ENCODE assay signal across 1 cellular context in the genomic region with DNA sequence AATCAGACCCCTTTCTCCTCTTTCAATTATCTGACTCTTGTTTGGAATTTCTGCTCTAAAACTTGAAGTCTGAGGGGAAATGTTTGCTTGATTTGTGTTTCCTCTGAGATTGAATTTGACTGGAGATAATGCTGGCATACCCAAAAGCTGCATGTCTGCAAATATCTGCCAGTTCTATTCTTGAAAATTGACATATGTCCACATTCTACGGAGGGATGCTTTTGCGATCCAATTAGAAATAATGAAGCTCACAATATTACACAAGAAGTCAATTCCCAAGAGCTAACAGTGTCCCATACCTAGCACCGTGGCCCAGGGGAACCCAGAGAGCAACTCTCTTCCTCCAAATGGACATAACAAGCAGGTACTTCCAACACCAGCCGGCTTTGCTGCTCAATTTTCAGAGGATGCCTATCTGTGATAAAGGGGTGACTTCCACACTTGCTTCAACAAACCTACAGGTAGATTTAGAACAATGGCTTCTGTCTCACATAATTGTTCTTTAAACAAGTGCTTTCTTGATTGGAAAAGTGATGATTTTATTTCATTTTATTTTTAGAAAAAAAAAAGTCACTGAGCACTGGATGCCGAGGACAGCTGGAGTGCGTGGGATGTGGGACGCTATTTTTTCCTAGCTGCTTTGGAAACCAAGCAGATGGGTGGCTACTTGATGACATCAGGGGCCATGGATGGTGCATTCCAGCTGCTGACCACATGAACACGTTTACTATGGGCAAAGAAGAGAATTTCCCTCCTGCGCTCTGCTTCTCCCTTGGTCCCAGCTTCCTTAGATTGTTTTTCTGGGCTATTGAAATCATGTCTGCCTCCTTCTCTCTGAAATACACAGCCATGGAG.
TF ChIP-seq lines count a peak whose summit lies in the region.

No MANE protein-coding gene starts in this region.

TF ChIP-seq in H1, 55 proteins besides CTCF, POLR2A, EP300 and RAD21:
- TF ChIP-seq FOSL1 (IDR thresholded peaks at IDR 0.05; ENCODE audit: insufficient read depth, low read depth, low read length) (no peak), CBX5 (IDR thresholded peaks at IDR 0.05; ENCODE audit: low read depth, low read length) (no peak), NANOG (IDR thresholded peaks at IDR 0.05; ENCODE audit: insufficient read depth, low read depth, low read length, poor library complexity, severe bottlenecking) (no peak), SIX5 (IDR thresholded peaks at IDR 0.05; ENCODE audit: low read depth, low read length) (no peak), TAF1 (IDR thresholded peaks at IDR 0.05; ENCODE audit: low read depth, low read length) (no peak), CEBPB (IDR thresholded peaks at IDR 0.05; ENCODE audit: low read depth, low read length) (no peak), GABPA (IDR thresholded peaks at IDR 0.05; ENCODE audit: borderline replicate concordance, insufficient read depth, low read length) (no peak), ATF2 (IDR thresholded peaks at IDR 0.05; ENCODE audit: low read length) (no peak), ASH2L (IDR thresholded peaks at IDR 0.05; ENCODE audit: low read length) (no peak), CTBP2 (IDR thresholded peaks at IDR 0.05; ENCODE audit: borderline replicate concordance, insufficient read depth, insufficient read length, low read length) (no peak), SP4 (IDR thresholded peaks at IDR 0.05; ENCODE audit: low read length) (no peak), USF2 (IDR thresholded peaks at IDR 0.05; ENCODE audit: low read length) (no peak), PHF8 (conservative IDR thresholded peaks at IDR 0.05; ENCODE audit: low read depth, low read length) (no peak), NRF1 (IDR thresholded peaks at IDR 0.05; ENCODE audit: low read depth, low read length) (no peak), SP2 (IDR thresholded peaks at IDR 0.05; ENCODE audit: low read length) (no peak), CBX8 (IDR thresholded peaks at IDR 0.05; ENCODE audit: borderline replicate concordance, low read depth, low read length) (no peak), RFX5 (IDR thresholded peaks at IDR 0.05; ENCODE audit: borderline replicate concordance, low read depth, low read length) (no peak)
- TF ChIP-seq, protein P1, sequence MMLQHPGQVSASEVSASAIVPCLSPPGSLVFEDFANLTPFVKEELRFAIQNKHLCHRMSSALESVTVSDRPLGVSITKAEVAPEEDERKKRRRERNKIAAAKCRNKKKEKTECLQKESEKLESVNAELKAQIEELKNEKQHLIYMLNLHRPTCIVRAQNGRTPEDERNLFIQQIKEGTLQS (IDR thresholded peaks at IDR 0.05; ENCODE audit: insufficient read depth, low read depth, low read length) = no peak
